In the genomic region with DNA sequence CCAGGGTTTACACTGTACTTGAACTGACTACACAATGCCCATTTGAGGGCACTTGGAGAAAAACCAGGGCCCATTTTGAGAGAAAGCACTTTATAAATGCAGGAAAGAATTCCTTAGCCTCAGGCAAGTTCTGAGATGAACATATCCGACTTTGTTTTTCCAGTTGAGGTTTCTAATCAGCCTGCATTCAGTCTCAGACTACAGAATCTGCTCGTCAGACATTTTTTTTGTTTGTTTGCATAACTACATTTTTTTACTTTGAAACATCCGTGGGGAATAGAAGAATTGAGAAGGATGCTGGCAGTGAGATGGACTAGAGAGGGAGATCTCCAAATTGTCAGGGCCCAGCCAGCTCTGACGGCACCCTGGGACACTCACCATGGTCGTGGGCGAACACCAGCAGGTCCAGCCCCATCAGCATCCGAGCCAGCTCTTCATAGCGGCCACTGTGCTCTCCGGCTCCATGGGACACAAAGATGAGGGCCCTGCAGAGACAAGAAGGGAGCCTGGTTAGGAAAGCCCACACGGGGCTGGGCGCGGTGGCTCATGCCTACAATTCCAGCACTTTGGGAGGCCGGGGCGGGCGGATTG, we compare ENCODE assay signal across 10 cellular contexts. TPM values are rescaled to one million over a fixed set of nuclear protein-coding genes. Genes with fewer than 3 reads are reported as not detected.
A peak's percentile ranks its signal among the peaks of the same experiment; 100 is the strongest.
DNase-seq lines count a peak whose midpoint lies in the region; ATAC-seq and TF ChIP-seq lines count a peak whose summit lies in the region.
"Had no signal": no experiment of that assay in that cellular context is flagged by ENCODE, and none has a peak within 500 bp of the region (broad histone marks: within the 10 kb centered on the region; RNA-seq: fewer than 3 reads in every experiment).

No MANE protein-coding gene starts in this region.

- H3K4me1 ChIP-seq in mesenchymal stem cell (ENCODE audit: control insufficient read depth, insufficient read depth, low read depth, low read length) (peaks cover 34% of the 10 kb centered on the region), upper lobe of right lung (peaks cover 54% of the 10 kb centered on the region)

- H2BK120ac ChIP-seq in mesenchymal stem cell (ENCODE audit: low read depth, low read length): peak overlapping the region; percentile 6

- no peak overlapping the region for H2AFZ ChIP-seq in mesenchymal stem cell (ENCODE audit: low read depth, low read length)

- peak overlapping the region; percentile 87 for H4K8ac ChIP-seq in mesenchymal stem cell (ENCODE audit: low read length)

- H2BK12ac ChIP-seq in mesenchymal stem cell (ENCODE audit: low read length in 2 of 2): peak overlapping the region in 1 of 2 experiments; percentile 78

- peaks cover 31 to 37% of the 10 kb centered on the region in 2 experiments for H3K36me3 ChIP-seq in mesenchymal stem cell (ENCODE audit: control insufficient read depth in 1 of 2, insufficient read depth in 2 of 2, low read depth in 1 of 2, low read length in 2 of 2)
- no peaks in the 10 kb centered on the region for H3K36me3 ChIP-seq in upper lobe of right lung

- ATAC-seq in upper lobe of right lung (no peak), HG03175 (IDR thresholded peaks at IDR 0.05; ENCODE audit: unreplicated experiment) (no peak)

- peaks cover 37% of the 10 kb centered on the region for H3K79me1 ChIP-seq in mesenchymal stem cell (replicated peaks; ENCODE audit: low read length, poor library complexity, severe bottlenecking)

- no peak overlapping the region for H3K23ac ChIP-seq in mesenchymal stem cell (ENCODE audit: low read length in 2 of 2)

- peak overlapping the region in 1 of 2 experiments; percentile 11 for H3K14ac ChIP-seq in mesenchymal stem cell (ENCODE audit: low read length in 2 of 2)

- no peak overlapping the region for H2BK15ac ChIP-seq in mesenchymal stem cell (ENCODE audit: low read depth, poor library complexity, severe bottlenecking)

- H3K4ac ChIP-seq in mesenchymal stem cell (ENCODE audit: low read depth in 1 of 2, low read length in 2 of 2): peak overlapping the region in 1 of 2 experiments; percentile 29

- intact Hi-C loops in upper lobe of right lung (cut with DNase I): no loop called here

- 77% methylated on average over 14 of the region's 15 CpGs for WGBS in mesenchymal stem cell

- H3K4me3 ChIP-seq in mesenchymal stem cell (ENCODE audit: insufficient read depth in 1 of 2, low read depth in 1 of 2, low read length in 2 of 2): peak overlapping the region in 1 of 2 experiments; percentile 13
- no peak overlapping the region for H3K4me3 ChIP-seq in upper lobe of right lung

- no peaks in the 10 kb centered on the region for H3K27me3 ChIP-seq in mesenchymal stem cell (ENCODE audit: control insufficient read depth in 1 of 2, insufficient read depth in 1 of 2, low read length in 2 of 2)
- H3K27me3 ChIP-seq in upper lobe of right lung: no peaks in the 10 kb centered on the region

- no peak overlapping the region for H3K4me2 ChIP-seq in mesenchymal stem cell (ENCODE audit: low read length, poor library complexity, severe bottlenecking)

- peak; percentile 7 for DNase-seq in DMS53 (lab: John Stamatoyannopoulos, UW)
- DNase-seq in DMS53 treated with DMSO at 0.1 percent for 48 hours (lab: John Stamatoyannopoulos, UW; ENCODE audit: unreplicated experiment): no peak
- DNase-seq in dedifferentiated amniotic fluid mesenchymal stem cell (ENCODE audit: extremely low spot score): peak; percentile 95
- DNase-seq in mesenchymal stem cell: peak; percentile 82
- DNase-seq in upper lobe of right lung: no peak
- no peak for DNase-seq in pons (ENCODE audit: low spot score)
- no peak for DNase-seq in glomerular visceral epithelial cell (ENCODE audit: extremely low spot score)
- DNase-seq: NCI-H187 had no signal

- no peak for TF ChIP-seq CTCF in upper lobe of right lung (IDR thresholded peaks at IDR 0.05)

- H3K18ac ChIP-seq in mesenchymal stem cell (ENCODE audit: low read depth in 1 of 2, low read length in 2 of 2): peak overlapping the region in 1 of 2 experiments; percentile 75

- H3K9me3 ChIP-seq in mesenchymal stem cell (ENCODE audit: control insufficient read depth, low read length): peaks cover 11% of the 10 kb centered on the region
- no peaks in the 10 kb centered on the region for H3K9me3 ChIP-seq in upper lobe of right lung

- H3K9ac ChIP-seq in mesenchymal stem cell (ENCODE audit: low read length): peak overlapping the region; percentile 37

- H2AK5ac ChIP-seq in mesenchymal stem cell (ENCODE audit: low read length, severe bottlenecking): peak overlapping the region; percentile 49

- H3K27ac ChIP-seq in mesenchymal stem cell (ENCODE audit: low read length, poor library complexity, severe bottlenecking) (peak overlapping the region; percentile 71), upper lobe of right lung (peak overlapping the region; percentile 12)

- H2BK5ac ChIP-seq in mesenchymal stem cell (ENCODE audit: low read depth, low read length, poor library complexity, severe bottlenecking): no peak overlapping the region

- H4K91ac ChIP-seq in mesenchymal stem cell (ENCODE audit: low read length): no peak overlapping the region

RNA-seq across cellular contexts. Expression of gene MGLL, which starts 40.8 kb away (rescaled TPM):
- polyA plus RNA-seq in mesenchymal stem cell (2013, experiment 1 of 2): 81.2 TPM
- polyA plus RNA-seq in mesenchymal stem cell (2013, experiment 2 of 2): 81.4 TPM
- 194 TPM for total RNA-seq in upper lobe of right lung
- total RNA-seq: G401 had no signal

Comparison
In these comparisons a context has a peak if more than half of its experiments do, and no peak if none do; other contexts are left out.
1. DNase-seq: peak in DMS53 (single experiment), dedifferentiated amniotic fluid mesenchymal stem cell (single experiment) and mesenchymal stem cell (single experiment); none in DMS53 treated with DMSO at 0.1 percent for 48 hours (single experiment), upper lobe of right lung (single experiment), pons (single experiment) and glomerular visceral epithelial cell (single experiment).